Comparison of ENCODE assay signal across 8 cellular contexts in genomic region chr17:50169121-50169764, GRCh38. TPM values are rescaled to one million over a fixed set of nuclear protein-coding genes. Genes with fewer than 3 reads are reported as not detected.
DNase-seq lines count a peak whose midpoint lies in the region; ATAC-seq and TF ChIP-seq lines count a peak whose summit lies in the region.

No MANE protein-coding gene starts in this region.

- intact Hi-C loops in esophagus muscularis mucosa (cut with DNase I): loop anchor here (1.0 kb wide), 1 partner anchor 29 kb away; no protein-coding TSS in a partner anchor

- 29% methylated on average over 13 of the region's 14 CpGs for WGBS in esophagus muscularis mucosa

- DNase-seq in BJ (ENCODE audit: low read depth): no peak
- peak; percentile 94 for DNase-seq in H7
- peak; percentile 60 to 72 for DNase-seq in NOMO-1 (lab: John Stamatoyannopoulos, UW; ENCODE audit: unreplicated experiment in 2 of 2)
- peak; percentile 36 for DNase-seq in activated CD8-positive, alpha-beta memory T cell treated with anti-CD3 and anti-CD28 coated beads, Interleukin-2, amount 50 U/mL, for 1 hour (ENCODE audit: extremely low read depth)
- no peak for DNase-seq in esophagus muscularis mucosa (ENCODE audit: extremely low spot score)
- no peak for DNase-seq in NCI-H128 (lab: John Stamatoyannopoulos, UW; ENCODE audit: unreplicated experiment)

- H3K36me3 ChIP-seq in BJ (ENCODE audit: control insufficient read depth, insufficient read depth, low read length) (no peaks in the 10 kb centered on the region), H7 (replicated peaks; ENCODE audit: control insufficient read depth, insufficient read depth, low read length) (no peaks in the 10 kb centered on the region), esophagus muscularis mucosa (peaks cover 0 to 33% (median 14%) of the 10 kb centered on the region in 4 donors), neutrophil (no peaks in the 10 kb centered on the region)

- no peak for ATAC-seq in GM21367 (IDR thresholded peaks at IDR 0.05; ENCODE audit: unreplicated experiment)

- CTCF ChIA-PET in BJ (lab: Yijun Ruan, JAX): interaction anchor here (0.6 to 8.5 kb wide), 50 partner anchors 8 to 465 kb away, joined by 3 to 229 read pairs (median 5); partner anchors contain the start of genes ACSF2, COL1A1, LRRC59 and TMEM92

- peaks cover 33 to 79% (median 75%) of the 10 kb centered on the region in 4 donors for H3K4me1 ChIP-seq in esophagus muscularis mucosa
- H3K4me1 ChIP-seq in neutrophil (ENCODE audit: control insufficient read depth in 1 of 2, insufficient read depth in 1 of 2, low read depth in 1 of 2, low read length in 1 of 2): peaks cover 6 to 9% of the 10 kb centered on the region in 2 experiments

- H3K4me3 ChIP-seq in BJ (ENCODE audit: low read depth, low read length): no peak overlapping the region
- no peak overlapping the region for H3K4me3 ChIP-seq in H7 (ENCODE audit: insufficient read depth, low read depth, low read length)
- no peak overlapping the region for H3K4me3 ChIP-seq in esophagus muscularis mucosa
- peak overlapping the region in 1 of 2 experiments; percentile 16 for H3K4me3 ChIP-seq in neutrophil (ENCODE audit: low read depth in 1 of 2, low read length in 1 of 2)

- H3K9me3 ChIP-seq in esophagus muscularis mucosa (no peaks in the 10 kb centered on the region), neutrophil (no peaks in the 10 kb centered on the region)

- TF ChIP-seq CTCF in BJ (IDR thresholded peaks at IDR 0.05; ENCODE audit: insufficient read depth, low read depth, low read length) (peak; percentile 93), esophagus muscularis mucosa (IDR thresholded peaks at IDR 0.05) (peak; percentile 67 to 93 (median 75)), neutrophil (IDR thresholded peaks at IDR 0.05) (peak; percentile 67)

- H3K27me3 ChIP-seq in BJ (ENCODE audit: control insufficient read depth, insufficient read depth, low read length): no peaks in the 10 kb centered on the region
- H3K27me3 ChIP-seq in H7 (ENCODE audit: control insufficient read depth, insufficient read depth, low read length): no peaks in the 10 kb centered on the region
- no peaks in the 10 kb centered on the region for H3K27me3 ChIP-seq in esophagus muscularis mucosa
- peaks cover 6% of the 10 kb centered on the region for H3K27me3 ChIP-seq in neutrophil

- H3K27ac ChIP-seq in esophagus muscularis mucosa (replicated peaks in 1 of 4) (peak overlapping the region in 3 of 4 donors; percentile 28 to 96 (median 43)), neutrophil (no peak overlapping the region)

- TF ChIP-seq EP300 in esophagus muscularis mucosa (IDR thresholded peaks at IDR 0.05): no peak

- POLR2A ChIA-PET in BJ (lab: Charles Lee): interaction anchor here (0.5 to 1.2 kb wide), 3 partner anchors 33 to 154 kb away, joined by 3 to 5 read pairs (median 3); no protein-coding TSS in a partner anchor

- no peak for TF ChIP-seq POLR2A in esophagus muscularis mucosa (IDR thresholded peaks at IDR 0.05; ENCODE audit: low read depth)

RNA-seq across cellular contexts. Expression of gene SGCA, which starts 3.4 kb away (rescaled TPM):
- polyA plus RNA-seq in BJ (2011; rRNA removed): 0.09 and 0.40 TPM in 2 replicates
- polyA minus RNA-seq in BJ (2011; rRNA and poly(A)+ RNA removed): not detected in 2 replicates
- total RNA-seq in H7 (2014; rRNA removed; shearing (Covaris generic)): 0.52 and 1.1 TPM in 2 replicates
- total RNA-seq in esophagus muscularis mucosa: 100 to 1,000 TPM in 1 of 4 donors, 10 to 100 TPM in 3; 72.7 to 145 (median 82.8) TPM

RNA-seq across cellular contexts. Expression of gene PPP1R9B, which starts 18.8 kb away (rescaled TPM):
- polyA plus RNA-seq in BJ (2011; rRNA removed): 17.2 and 19.3 TPM in 2 replicates
- polyA minus RNA-seq in BJ (2011; rRNA and poly(A)+ RNA removed): 27.3 and 31.6 TPM in 2 replicates
- 15.0 and 21.1 TPM in 2 replicates for total RNA-seq in H7 (2014; rRNA removed; shearing (Covaris generic))
- 10 to 100 TPM; 20.2 to 46.3 (median 37.5) TPM for total RNA-seq in esophagus muscularis mucosa

RNA-seq across cellular contexts. Expression of gene COL1A1, which starts 32.2 kb away (rescaled TPM):
- 1,679 and 2,161 TPM in 2 replicates for polyA plus RNA-seq in BJ (2011; rRNA removed)
- 4,131 and 5,702 TPM in 2 replicates for polyA minus RNA-seq in BJ (2011; rRNA and poly(A)+ RNA removed)
- 8.2 and 9.4 TPM in 2 replicates for total RNA-seq in H7 (2014; rRNA removed; shearing (Covaris generic))
- 100 to 1,000 TPM in 1 of 4 donors, 10 to 100 TPM in 3; 20.7 to 123 (median 41.5) TPM for total RNA-seq in esophagus muscularis mucosa

RNA-seq across cellular contexts. Expression of gene SAMD14, which starts 39.3 kb away (rescaled TPM):
- 2.7 and 5.3 TPM in 2 replicates for polyA plus RNA-seq in BJ (2011; rRNA removed)
- polyA minus RNA-seq in BJ (2011; rRNA and poly(A)+ RNA removed): 3.1 TPM in 2 replicates
- 7.8 and 8.2 TPM in 2 replicates for total RNA-seq in H7 (2014; rRNA removed; shearing (Covaris generic))
- 1 to 10 TPM in 3 of 4 donors, under 1 TPM in 1; 0.98 to 1.8 (median 1.5) TPM for total RNA-seq in esophagus muscularis mucosa

Comparison
In these comparisons a context has a peak if more than half of its experiments do, and no peak if none do; other contexts are left out.
1. DNase-seq: peak in H7 (single experiment), NOMO-1 (2 of 2) and activated CD8-positive, alpha-beta memory T cell treated with anti-CD3 and anti-CD28 coated beads, Interleukin-2, amount 50 U/mL, for 1 hour (single experiment); none in BJ (single experiment), esophagus muscularis mucosa (single experiment) and NCI-H128 (single experiment).
2. RNA of gene SGCA, which starts 3.4 kb away (total RNA-seq): 72.7 to 145 TPM in esophagus muscularis mucosa; 0.52 to 1.1 TPM in H7; every median in the first group is over 10 times any median in the second.
3. Peak in every context shown above with its lines, with median percentiles within 50 percentile points of each other: CTCF ChIP-seq.